Comparison of ENCODE assay signal across 9 cellular contexts in the genomic region with DNA sequence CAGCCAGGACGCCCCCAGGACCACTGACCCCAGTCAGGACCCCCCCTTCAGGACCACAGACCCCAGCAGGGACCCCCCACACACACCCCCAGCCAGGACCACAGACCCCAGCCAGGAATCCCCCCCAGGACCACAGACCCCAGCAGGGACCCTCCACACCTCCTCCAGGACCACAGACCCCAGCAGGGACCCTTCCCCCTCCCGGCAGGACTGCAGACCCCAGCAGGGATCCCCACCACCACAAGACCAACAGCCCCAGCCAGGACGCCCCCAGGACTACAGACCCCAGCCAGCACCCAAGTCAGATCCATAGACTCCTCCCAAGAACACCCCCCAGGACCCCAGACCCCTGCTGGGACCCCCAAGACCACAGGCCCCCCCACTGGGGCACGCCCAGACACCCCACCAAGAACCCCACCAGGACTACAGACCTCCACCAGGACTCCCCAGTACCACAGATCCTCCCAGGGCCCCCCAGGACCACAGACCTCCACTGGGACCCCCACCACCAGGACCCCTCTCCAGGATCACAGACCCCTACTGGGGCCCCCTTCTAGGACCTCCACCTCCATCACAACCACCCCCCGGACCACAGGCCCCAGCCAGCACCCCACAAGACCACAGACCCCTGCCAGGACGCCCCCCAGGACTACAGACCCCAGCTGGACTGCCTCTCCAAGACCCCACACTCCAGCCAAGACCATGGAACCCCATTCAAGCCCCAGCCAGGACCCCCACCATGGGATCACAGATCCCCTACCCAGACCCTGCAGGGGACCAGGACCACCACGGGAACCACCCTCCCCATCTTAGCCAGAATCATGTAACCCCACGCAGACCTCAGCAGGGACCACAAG. TPM values are rescaled to one million over a fixed set of nuclear protein-coding genes. Genes with fewer than 3 reads are reported as not detected.
A peak's percentile ranks its signal among the peaks of the same experiment; 100 is the strongest.
DNase-seq lines count a peak whose midpoint lies in the region; ATAC-seq and TF ChIP-seq lines count a peak whose summit lies in the region.
"Had no signal": no experiment of that assay in that cellular context is flagged by ENCODE, and none has a peak within 500 bp of the region (broad histone marks: within the 10 kb centered on the region; RNA-seq: fewer than 3 reads in every experiment).

No MANE protein-coding gene starts in this region.

- no peak overlapping the region for H3K27ac ChIP-seq in Karpas-422 (ENCODE audit: low read length)

- peaks cover 14% of the 10 kb centered on the region for H3K4me1 ChIP-seq in Karpas-422 (ENCODE audit: low read length)

- H3K79me2 ChIP-seq in Karpas-422 (ENCODE audit: low read length) = peaks cover 37% of the 10 kb centered on the region

- DNase-seq in CD14-positive monocyte (ENCODE audit: low spot score) (no peak), Karpas-422 (no peak), neural crest cell (ENCODE audit: low read depth, low spot score) (no peak), glomerular visceral epithelial cell (ENCODE audit: extremely low spot score) (no peak), GDM1 (lab: John Stamatoyannopoulos, UW) (no peak), dermis blood vessel endothelial cell (no peak)

- H3K4me1 Mint-ChIP-seq in CD14-positive monocyte (peaks cover 31% of the 10 kb centered on the region), neural crest cell (peaks cover 27% of the 10 kb centered on the region)
- peaks cover 20% of the 10 kb centered on the region for H3K4me1 Mint-ChIP-seq in dendritic cell treated with granulocyte-macrophage colony-stimulating factor and Interleukin-4, amounts not matched to agents 40 ng/mL and 50 ng/mL, for 4 days (ENCODE audit: low read depth)

- H3K9me3 ChIP-seq in Karpas-422 (ENCODE audit: low read length) = no peaks in the 10 kb centered on the region
- H3K9me3 ChIP-seq: pancreas had no signal

- H3K9ac ChIP-seq in Karpas-422 (ENCODE audit: low read length) = peak overlapping the region; percentile 97

- H3K9me3 Mint-ChIP-seq in CD14-positive monocyte = peaks cover 0 to 5% (median 0%) of the 10 kb centered on the region in 7 donors
- H3K9me3 Mint-ChIP-seq in dendritic cell treated with granulocyte-macrophage colony-stimulating factor and Interleukin-4, amounts not matched to agents 40 ng/mL and 50 ng/mL, for 4 days = no peaks in the 10 kb centered on the region
- H3K9me3 Mint-ChIP-seq in neural crest cell = no peaks in the 10 kb centered on the region

- peaks cover 0 to 7% (median 1%) of the 10 kb centered on the region in 3 donors for H3K27me3 Mint-ChIP-seq in CD14-positive monocyte (ENCODE audit: low read depth in 3 of 3)
- H3K27me3 Mint-ChIP-seq in dendritic cell treated with granulocyte-macrophage colony-stimulating factor and Interleukin-4, amounts not matched to agents 40 ng/mL and 50 ng/mL, for 4 days = no peaks in the 10 kb centered on the region
- H3K27me3 Mint-ChIP-seq in neural crest cell (ENCODE audit: low read depth) = no peaks in the 10 kb centered on the region

- H3K27ac Mint-ChIP-seq in CD14-positive monocyte (peak overlapping the region; percentile 25 to 85 (median 66)), neural crest cell (ENCODE audit: unreplicated experiment) (peak overlapping the region; percentile 43)
- peak overlapping the region; percentile 87 for H3K27ac Mint-ChIP-seq in dendritic cell treated with granulocyte-macrophage colony-stimulating factor and Interleukin-4, amounts not matched to agents 40 ng/mL and 50 ng/mL, for 4 days

- no peak for TF ChIP-seq CTCF in CD14-positive monocyte (IDR thresholded peaks at IDR 0.05)
- TF ChIP-seq CTCF in neural crest cell (conservative IDR thresholded peaks at IDR 0.05) = no peak

- no peak for ATAC-seq in GM19328 (IDR thresholded peaks at IDR 0.05; ENCODE audit: unreplicated experiment)

- no peaks in the 10 kb centered on the region for H4K20me1 ChIP-seq in Karpas-422 (ENCODE audit: insufficient read depth, low read depth, low read length)

- intact Hi-C loops in CD14-positive monocyte (cut with micrococcal nuclease) = no loop called here
- intact Hi-C loops in dendritic cell treated with granulocyte-macrophage colony-stimulating factor and Interleukin-4, amounts not matched to agents 40 ng/mL and 50 ng/mL, for 4 days (cut with micrococcal nuclease) = loop anchor here (10.0 kb wide), 1 partner anchor 837 kb away; no protein-coding TSS in a partner anchor

- H3K4me2 ChIP-seq in Karpas-422 (ENCODE audit: low read depth, low read length, poor library complexity, severe bottlenecking) = peak overlapping the region; percentile 83

- peak overlapping the region; percentile 93 for H3K4me3 ChIP-seq in Karpas-422 (ENCODE audit: low read length)

- H3K9me2 ChIP-seq in Karpas-422 (replicated peaks; ENCODE audit: insufficient read depth, low read length) = no peaks in the 10 kb centered on the region

- H2AFZ ChIP-seq in Karpas-422 (ENCODE audit: low read length) = no peak overlapping the region

- peaks cover 2 to 6% of the 10 kb centered on the region in 2 donors for H3K36me3 Mint-ChIP-seq in CD14-positive monocyte
- H3K36me3 Mint-ChIP-seq in dendritic cell treated with granulocyte-macrophage colony-stimulating factor and Interleukin-4, amounts not matched to agents 40 ng/mL and 50 ng/mL, for 4 days (ENCODE audit: low read depth) = peaks cover 5% of the 10 kb centered on the region
- no peaks in the 10 kb centered on the region for H3K36me3 Mint-ChIP-seq in neural crest cell (ENCODE audit: low read depth)

- H3K4me3 Mint-ChIP-seq in CD14-positive monocyte (peak overlapping the region in 1 of 2 donors; percentile 50), neural crest cell (peak overlapping the region; percentile 83)
- peak overlapping the region; percentile 66 for H3K4me3 Mint-ChIP-seq in dendritic cell treated with granulocyte-macrophage colony-stimulating factor and Interleukin-4, amounts not matched to agents 40 ng/mL and 50 ng/mL, for 4 days

- H3K27me3 ChIP-seq in Karpas-422 (ENCODE audit: low read length) = no peaks in the 10 kb centered on the region
- H3K27me3 ChIP-seq: pancreas had no signal

- peaks cover 4% of the 10 kb centered on the region; the same call in 1 of the 2 replicates for H3K36me3 ChIP-seq in Karpas-422 (ENCODE audit: insufficient read depth, low read length)
- H3K36me3 ChIP-seq: pancreas had no signal

RNA-seq across cellular contexts. Expression of gene DHRSX, which starts 0.7 kb away (rescaled TPM):
- 10 to 100 TPM; 28.3 to 33.2 TPM for polyA plus RNA-seq in CD14-positive monocyte
- 14.0 and 14.5 TPM in 2 replicates for total RNA-seq in Karpas-422 (2014; rRNA removed; shearing (Covaris generic); ENCODE audit: low replicate concordance)
- total RNA-seq in neural crest cell (25.1 and 28.6 TPM in 2 replicates), dermis blood vessel endothelial cell (24.6 and 25.2 TPM in 2 replicates)

RNA-seq across cellular contexts. Expression of gene ZBED1, which starts 0.7 kb away (rescaled TPM):
- 10 to 100 TPM; 23.1 to 32.1 TPM for polyA plus RNA-seq in CD14-positive monocyte
- total RNA-seq in Karpas-422 (2014; rRNA removed; shearing (Covaris generic); ENCODE audit: low replicate concordance) = 15.1 and 22.6 TPM in 2 replicates
- 41.6 and 42.0 TPM in 2 replicates for total RNA-seq in neural crest cell
- 57.5 and 75.7 TPM in 2 replicates for total RNA-seq in dermis blood vessel endothelial cell
